ENCODE assay signal across 17 cellular contexts in the genomic region with DNA sequence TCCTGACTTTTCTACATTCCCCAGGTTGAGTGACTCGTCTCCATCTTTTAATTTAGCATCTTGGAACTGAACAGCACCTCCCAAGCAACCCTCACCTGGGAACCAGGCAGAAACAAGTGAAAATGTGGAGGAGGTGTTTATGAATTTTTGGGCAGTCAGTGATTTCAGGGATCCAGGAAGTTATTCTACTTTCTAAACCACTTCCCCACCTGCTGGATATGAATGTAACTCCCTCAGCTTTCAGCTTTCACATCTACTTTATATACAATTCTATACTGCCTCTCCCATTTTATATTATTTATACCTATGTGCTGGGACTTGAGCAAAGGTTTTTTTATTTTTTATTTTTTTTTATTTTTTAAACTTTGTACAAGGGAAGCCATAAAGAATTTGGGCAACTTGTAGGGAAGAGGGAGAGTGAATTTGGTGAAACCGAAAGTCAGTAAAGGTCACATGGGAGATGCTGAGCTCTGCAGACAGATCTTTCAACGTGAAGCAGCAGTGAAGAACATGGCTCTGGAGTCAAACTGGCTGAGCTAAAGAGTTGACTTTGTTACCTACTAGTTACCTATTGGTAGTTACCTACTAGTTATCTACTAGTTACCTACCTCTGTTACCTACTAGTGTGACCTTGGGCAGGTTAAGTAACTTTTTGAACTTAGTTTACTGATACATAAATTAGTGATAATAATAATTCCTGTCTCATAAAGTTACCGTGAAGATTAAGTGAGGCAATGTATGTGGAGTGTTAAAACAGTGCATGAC. TPM values are rescaled to one million over a fixed set of nuclear protein-coding genes. Genes with fewer than 3 reads are reported as not detected.
A peak's percentile ranks its signal among the peaks of the same experiment; 100 is the strongest.
DNase-seq lines count a peak whose midpoint lies in the region; TF ChIP-seq lines count a peak whose summit lies in the region.
"Had no signal": no experiment of that assay in that cellular context is flagged by ENCODE, and none has a peak within 500 bp of the region (broad histone marks: within the 10 kb centered on the region; RNA-seq: fewer than 3 reads in every experiment).

No MANE protein-coding gene starts in this region.

- intact Hi-C loops in testis (cut with DNase I; ENCODE audit: low total_unique reads), result no loop called here

- TF ChIP-seq POLR2A in testis (IDR thresholded peaks at IDR 0.05), result no peak

- no peaks in the 10 kb centered on the region for H3K9me3 ChIP-seq in skeletal muscle tissue (ENCODE audit: control insufficient read depth in 3 of 3, low read length in 3 of 3)
- no peaks in the 10 kb centered on the region for H3K9me3 ChIP-seq in testis
- no peaks in the 10 kb centered on the region for H3K9me3 ChIP-seq in CD8-positive, alpha-beta memory T cell (ENCODE audit: low read length)
- H3K9me3 ChIP-seq: BLaER1 treated with 17β-estradiol and CSF1 and Interleukin-3, amounts not matched to agents 10 nM and 100 nM; Peyer's patch; psoas muscle had no signal

- POLR2A ChIA-PET in CD8-positive, alpha-beta memory T cell (lab: Charles Lee), result no interaction called here

- H3K4me1 ChIP-seq in skeletal muscle tissue (ENCODE audit: control insufficient read depth in 3 of 3, insufficient read depth in 3 of 3, low read length in 3 of 3) (peaks cover 13 to 26% (median 16%) of the 10 kb centered on the region in 3 donors), testis (peaks cover 8% of the 10 kb centered on the region)
- no peaks in the 10 kb centered on the region for H3K4me1 ChIP-seq in CD8-positive, alpha-beta memory T cell (ENCODE audit: insufficient read depth, low read length)
- H3K4me1 ChIP-seq: BLaER1 treated with 17β-estradiol and CSF1 and Interleukin-3, amounts not matched to agents 10 nM and 100 nM; Peyer's patch; psoas muscle had no signal

- peak overlapping the region; percentile 81 for H3K27ac Mint-ChIP-seq in chondrocyte (ENCODE audit: unreplicated experiment)
- H3K27ac Mint-ChIP-seq in CD8-positive, alpha-beta memory T cell, result peak overlapping the region in 1 of 8 donors; percentile 21
- H3K27ac Mint-ChIP-seq: activated B cell treated with CpG ODN at 0.5 μM for 24 hours; T-helper 1 cell treated with Interleukin-12 subunit alpha and Interleukin-12 subunit beta and Interleukin-4 antibody, amounts not matched to agents 30 μg/mL and 1 μg/mL, for 36 hours had no signal

- H3K9me3 Mint-ChIP-seq in chondrocyte (ENCODE audit: low read depth), result peaks cover 12% of the 10 kb centered on the region
- peaks cover 0 to 3% (median 0%) of the 10 kb centered on the region in 5 donors for H3K9me3 Mint-ChIP-seq in CD8-positive, alpha-beta memory T cell
- H3K9me3 Mint-ChIP-seq: T-helper 1 cell treated with Interleukin-12 subunit alpha and Interleukin-12 subunit beta and Interleukin-4 antibody, amounts not matched to agents 30 μg/mL and 1 μg/mL, for 36 hours had no signal

- no peaks in the 10 kb centered on the region for H3K27me3 Mint-ChIP-seq in chondrocyte (ENCODE audit: low read depth)
- H3K27me3 Mint-ChIP-seq in CD8-positive, alpha-beta memory T cell, result peaks cover 0 to 8% of the 10 kb centered on the region in 2 donors
- H3K27me3 Mint-ChIP-seq: activated B cell treated with CpG ODN at 0.5 μM for 24 hours had no signal

- peak; percentile 15 for DNase-seq in NAMALWA (ENCODE audit: low spot score)
- DNase-seq in chondrocyte (ENCODE audit: low spot score), result no peak
- DNase-seq in testis, result no peak
- DNase-seq in RKO (ENCODE audit: low spot score), result no peak
- DNase-seq in HuH-7.5 (ENCODE audit: low spot score), result no peak
- DNase-seq in CD8-positive, alpha-beta memory T cell, result no peak
- DNase-seq: activated B cell treated with CpG ODN at 0.5 μM for 24 hours; activated effector memory CD4-positive, alpha-beta T cell treated with anti-CD3 and anti-CD28 coated beads, Interleukin-2, amount 50 U/mL, for 16 hours; NCI-H187; NCI-H526; Peyer's patch; psoas muscle; trophoblast cell had no signal

- TF ChIP-seq CTCF in GM12873 (IDR thresholded peaks at IDR 0.05; ENCODE audit: insufficient read depth, low read depth, low read length, missing control alignments), result peak; percentile 10
- TF ChIP-seq CTCF in chondrocyte (IDR thresholded peaks at IDR 0.05), result peak; percentile 51
- no peak for TF ChIP-seq CTCF in testis (IDR thresholded peaks at IDR 0.05)

- CTCF ChIA-PET in CD8-positive, alpha-beta memory T cell (lab: Charles Lee), result interaction anchor here (1.5 kb wide), 1 partner anchor 16 kb away, joined by 4 read pairs; no protein-coding TSS in a partner anchor

- no peaks in the 10 kb centered on the region for H3K36me3 ChIP-seq in skeletal muscle tissue (ENCODE audit: control insufficient read depth in 3 of 3, insufficient read depth in 3 of 3, low read length in 3 of 3)
- no peaks in the 10 kb centered on the region for H3K36me3 ChIP-seq in testis (ENCODE audit: low read depth, missing control alignments)
- H3K36me3 ChIP-seq in CD8-positive, alpha-beta memory T cell (ENCODE audit: insufficient read depth, low read length), result no peaks in the 10 kb centered on the region
- H3K36me3 ChIP-seq: BLaER1 treated with 17β-estradiol and CSF1 and Interleukin-3, amounts not matched to agents 10 nM and 100 nM; Peyer's patch had no signal

- H3K27ac ChIP-seq in skeletal muscle tissue (ENCODE audit: low read depth, low read length) (peak overlapping the region; percentile 57), testis (peak overlapping the region in 1 of 2 donors; percentile 21)
- H3K27ac ChIP-seq in CD8-positive, alpha-beta memory T cell (ENCODE audit: low read depth, low read length), result no peak overlapping the region
- H3K27ac ChIP-seq: BLaER1 treated with 17β-estradiol and CSF1 and Interleukin-3, amounts not matched to agents 10 nM and 100 nM; psoas muscle had no signal

- peaks cover 15% of the 10 kb centered on the region for H3K36me3 Mint-ChIP-seq in chondrocyte (ENCODE audit: low read depth)
- H3K36me3 Mint-ChIP-seq in CD8-positive, alpha-beta memory T cell, result peaks cover 0 to 22% (median 5%) of the 10 kb centered on the region in 3 donors

- 71 to 80% methylated on average over 4 of the region's 4 CpGs for WGBS in testis, 2 donors

- H3K4me3 Mint-ChIP-seq in chondrocyte (ENCODE audit: unreplicated experiment), result no peak overlapping the region
- no peak overlapping the region for H3K4me3 Mint-ChIP-seq in CD8-positive, alpha-beta memory T cell
- H3K4me3 Mint-ChIP-seq: activated B cell treated with CpG ODN at 0.5 μM for 24 hours; T-helper 1 cell treated with Interleukin-12 subunit alpha and Interleukin-12 subunit beta and Interleukin-4 antibody, amounts not matched to agents 30 μg/mL and 1 μg/mL, for 36 hours had no signal

- H3K9ac ChIP-seq in skeletal muscle tissue (ENCODE audit: low read depth in 1 of 3, low read length in 3 of 3), result no peak overlapping the region
- H3K9ac ChIP-seq: BLaER1 treated with 17β-estradiol and CSF1 and Interleukin-3, amounts not matched to agents 10 nM and 100 nM had no signal

- peaks cover 89% of the 10 kb centered on the region for H3K4me1 Mint-ChIP-seq in chondrocyte (ENCODE audit: low read depth)
- no peaks in the 10 kb centered on the region for H3K4me1 Mint-ChIP-seq in CD8-positive, alpha-beta memory T cell
- H3K4me1 Mint-ChIP-seq: activated B cell treated with CpG ODN at 0.5 μM for 24 hours had no signal

- H3K4me3 ChIP-seq in skeletal muscle tissue (ENCODE audit: low read length in 3 of 3), result no peak overlapping the region
- H3K4me3 ChIP-seq in testis, result no peak overlapping the region
- H3K4me3 ChIP-seq in CD8-positive, alpha-beta memory T cell (ENCODE audit: low read length), result no peak overlapping the region
- H3K4me3 ChIP-seq: BLaER1 treated with 17β-estradiol and CSF1 and Interleukin-3, amounts not matched to agents 10 nM and 100 nM; Peyer's patch; psoas muscle had no signal

- H3K27me3 ChIP-seq in skeletal muscle tissue (ENCODE audit: control insufficient read depth in 3 of 3, insufficient read depth in 3 of 3, low read length in 3 of 3) (no peaks in the 10 kb centered on the region), testis (no peaks in the 10 kb centered on the region)
- no peaks in the 10 kb centered on the region for H3K27me3 ChIP-seq in CD8-positive, alpha-beta memory T cell (ENCODE audit: insufficient read depth, low read length, poor library complexity, severe bottlenecking)
- H3K27me3 ChIP-seq: BLaER1 treated with 17β-estradiol and CSF1 and Interleukin-3, amounts not matched to agents 10 nM and 100 nM; Peyer's patch had no signal

RNA-seq across cellular contexts. Expression of a gene that starts 45.5 kb away (rescaled TPM):
- total RNA-seq in chondrocyte, result 103 to 182 TPM (median 172 TPM) in 3 replicates
- 40.2 TPM for total RNA-seq in skeletal muscle tissue
- 1 to 10 TPM; 9.0 to 9.2 TPM for total RNA-seq in testis
- 13.2 TPM for polyA plus RNA-seq in testis (ENCODE audit: insufficient read depth, low read depth, low replicate concordance)
- under 1 TPM; 0.13 to 0.20 TPM for total RNA-seq in CD8-positive, alpha-beta memory T cell
- 0.09 TPM for polyA plus RNA-seq in CD8-positive, alpha-beta memory T cell

Comparison
In these comparisons a context has a peak if more than half of its experiments do, and no peak if none do; other contexts are left out.
1. CTCF ChIP-seq: peak in GM12873 (single experiment) and chondrocyte (single experiment); none in testis (0 of 3).
2. RNA of a gene that starts 45.5 kb away (total RNA-seq): 103 to 182 TPM in chondrocyte, 40.2 TPM in skeletal muscle tissue (single experiment) and 9.0 to 9.2 TPM in testis; 0.13 to 0.20 TPM in CD8-positive, alpha-beta memory T cell; every median in the first group is over 4 times any median in the second.